10 cellular contexts compared by ENCODE assay signal in genomic region chr12:120262852-120263724, GRCh38. TPM values are rescaled to one million over a fixed set of nuclear protein-coding genes. Genes with fewer than 3 reads are reported as not detected.
DNase-seq lines count a peak whose midpoint lies in the region; ATAC-seq and TF ChIP-seq lines count a peak whose summit lies in the region.
"Had no signal": no experiment of that assay in that cellular context is flagged by ENCODE, and none has a peak within 500 bp of the region (broad histone marks: within the 10 kb centered on the region; RNA-seq: fewer than 3 reads in every experiment).

No MANE protein-coding gene starts in this region.

- no peaks in the 10 kb centered on the region for H3K9me3 ChIP-seq in lung (ENCODE audit: control insufficient read depth in 2 of 2, insufficient read depth in 1 of 2, low read length in 1 of 2)

- TF ChIP-seq CTCF in lung (IDR thresholded peaks at IDR 0.05; ENCODE audit: control extremely low read depth, extremely low read depth) = no peak

- no peaks in the 10 kb centered on the region for H3K9me3 Mint-ChIP-seq in activated T-cell treated with anti-CD3 and anti-CD28 coated beads, Interleukin-2, amount 50 U/mL, for 24 hours
- no peaks in the 10 kb centered on the region for H3K9me3 Mint-ChIP-seq in central memory CD8-positive, alpha-beta T cell

- DNase-seq in activated T-cell treated with anti-CD3 and anti-CD28 coated beads, Interleukin-2, amount 50 U/mL, for 24 hours = no peak
- no peak for DNase-seq in activated T-cell treated with anti-CD3 and anti-CD28 coated beads, Interleukin-2, amount 50 U/mL, for 1 hour
- DNase-seq in central memory CD8-positive, alpha-beta T cell (ENCODE audit: low spot score in 2 of 2) = no peak
- no peak for DNase-seq in lung (ENCODE audit: low spot score)
- DNase-seq in medulla oblongata (ENCODE audit: extremely low spot score) = no peak
- DNase-seq: activated gamma-delta T cell, DMS79 had no signal

- H3K4me3 Mint-ChIP-seq in activated T-cell treated with anti-CD3 and anti-CD28 coated beads, Interleukin-2, amount 50 U/mL, for 24 hours = peak overlapping the region; percentile 88
- peak overlapping the region; percentile 98 for H3K4me3 Mint-ChIP-seq in central memory CD8-positive, alpha-beta T cell

- H3K27me3 Mint-ChIP-seq in activated T-cell treated with anti-CD3 and anti-CD28 coated beads, Interleukin-2, amount 50 U/mL, for 24 hours = no peaks in the 10 kb centered on the region
- no peaks in the 10 kb centered on the region for H3K27me3 Mint-ChIP-seq in central memory CD8-positive, alpha-beta T cell

- no peaks in the 10 kb centered on the region for H3K27me3 ChIP-seq in lung (ENCODE audit: control insufficient read depth, insufficient read depth)

- H3K4me1 ChIP-seq in lung (ENCODE audit: control insufficient read depth in 2 of 2, insufficient read depth in 2 of 2, low read length in 2 of 2) (peaks cover 13 to 42% of the 10 kb centered on the region in 2 donors), urinary bladder (ENCODE audit: insufficient read depth) (no peaks in the 10 kb centered on the region)

- H3K4me3 ChIP-seq in lung (peak overlapping the region; percentile 12), urinary bladder (ENCODE audit: low read depth, low read length) (peak overlapping the region; percentile 80)

- peak overlapping the region; percentile 13 to 84 for H3K27ac ChIP-seq in lung (ENCODE audit: low read depth in 1 of 2, low read length in 1 of 2)
- H3K27ac ChIP-seq in urinary bladder (ENCODE audit: low read depth) = peak overlapping the region; percentile 64

- ATAC-seq in central memory CD8-positive, alpha-beta T cell (replicated peaks; ENCODE audit: extremely low read depth, poor library complexity, severe bottlenecking) = no peak
- no peak for ATAC-seq in lung (ENCODE audit: insufficient read depth, low FRiP score)
- ATAC-seq in HG02973 (IDR thresholded peaks at IDR 0.05; ENCODE audit: unreplicated experiment) = no peak
- no peak for ATAC-seq in HG03432 (IDR thresholded peaks at IDR 0.05; ENCODE audit: unreplicated experiment)

- WGBS in lung, 2 donors = 36 to 47% methylated on average over 15 of the region's 15 CpGs
- 16% methylated on average over 15 of the region's 15 CpGs for WGBS in urinary bladder

- H3K36me3 Mint-ChIP-seq in activated T-cell treated with anti-CD3 and anti-CD28 coated beads, Interleukin-2, amount 50 U/mL, for 24 hours (ENCODE audit: low read depth) = peaks cover 18% of the 10 kb centered on the region
- H3K36me3 Mint-ChIP-seq in central memory CD8-positive, alpha-beta T cell (ENCODE audit: insufficient read depth) = peaks cover 23% of the 10 kb centered on the region

- H3K36me3 ChIP-seq in lung (ENCODE audit: control insufficient read depth in 2 of 2, insufficient read depth in 2 of 2, low read length in 2 of 2) = no peaks in the 10 kb centered on the region
- H3K36me3 ChIP-seq in urinary bladder (ENCODE audit: insufficient read depth) = no peaks in the 10 kb centered on the region

- peak overlapping the region; percentile 94 for H3K27ac Mint-ChIP-seq in activated T-cell treated with anti-CD3 and anti-CD28 coated beads, Interleukin-2, amount 50 U/mL, for 24 hours
- peak overlapping the region; percentile 29 for H3K27ac Mint-ChIP-seq in central memory CD8-positive, alpha-beta T cell (ENCODE audit: low read depth)

- peaks cover 66% of the 10 kb centered on the region for H3K4me1 Mint-ChIP-seq in activated T-cell treated with anti-CD3 and anti-CD28 coated beads, Interleukin-2, amount 50 U/mL, for 24 hours (ENCODE audit: low read depth)
- peaks cover 69% of the 10 kb centered on the region for H3K4me1 Mint-ChIP-seq in central memory CD8-positive, alpha-beta T cell

RNA-seq across cellular contexts. Expression of gene PXN, which starts 2.4 kb away (rescaled TPM):
- 100 to 1,000 TPM in 1 of 2 donors, 10 to 100 TPM in 1; 81.1 to 117 TPM for total RNA-seq in lung
- polyA plus RNA-seq in lung = 10 to 100 TPM; 81.3 to 100.0 TPM
- total RNA-seq in urinary bladder = 32.4 TPM
- polyA plus RNA-seq in urinary bladder = 111 TPM

RNA-seq across cellular contexts. Expression of gene RNU4-2, which starts 28.6 kb away (rescaled TPM):
- total RNA-seq in lung (over 10,000 TPM in 1 of 2 donors, under 1 TPM in 1; under 0.01 to 10,045 TPM), urinary bladder (under 0.01 TPM)
- polyA plus RNA-seq in lung (not detected), urinary bladder (not detected)

RNA-seq across cellular contexts. Expression of gene RNU4-1, which starts 29.9 kb away (rescaled TPM):
- total RNA-seq in lung (1,000 to 10,000 TPM in 1 of 2 donors, under 1 TPM in 1; under 0.01 to 2,200 TPM), urinary bladder (under 0.01 TPM)
- polyA plus RNA-seq in lung (not detected), urinary bladder (not detected)

RNA-seq across cellular contexts. Expression of gene SIRT4, which starts 39.0 kb away (rescaled TPM):
- total RNA-seq in lung (1 to 10 TPM; 1.2 to 5.9 TPM), urinary bladder (2.3 TPM)
- polyA plus RNA-seq in lung (1 to 10 TPM in 1 of 2 donors, under 1 TPM in 1; 0.95 to 2.2 TPM), urinary bladder (1.8 TPM)
